ENCODE assay signal across 1 cellular context in genomic region chr2:235501663-235502009, GRCh38.
A peak's percentile ranks its signal among the peaks of the same experiment; 100 is the strongest.
TF ChIP-seq lines count a peak whose summit lies in the region.

No MANE protein-coding gene starts in this region.

TF ChIP-seq in K562, 482 proteins besides CTCF, POLR2A, EP300 and RAD21 (continued from another document):
- TF ChIP-seq ZNF592 (IDR thresholded peaks at IDR 0.05) (no peak), SMARCE1 (IDR thresholded peaks at IDR 0.05) (peak; percentile 5; the same call in 1 of the 2 replicates), NR2C1 (IDR thresholded peaks at IDR 0.05) (no peak), NR2C1 (tag; IDR thresholded peaks at IDR 0.05) (no peak), RBM22 (IDR thresholded peaks at IDR 0.05; ENCODE audit: low read depth, low read length, poor library complexity, severe bottlenecking) (no peak), ZNF764 (CRISPR knock-in tag; IDR thresholded peaks at IDR 0.05; ENCODE audit: low read depth) (no peak), ZNF282 (CRISPR knock-in tag; IDR thresholded peaks at IDR 0.05) (no peak), HEY1 (CRISPR knock-in tag; IDR thresholded peaks at IDR 0.05; ENCODE audit: borderline replicate concordance) (no peak), SMARCA4 (IDR thresholded peaks at IDR 0.05) (no peak), NONO (IDR thresholded peaks at IDR 0.05; ENCODE audit: low read depth in 2 of 2, low read length in 1 of 2) (no peak), MAFG (tag; conservative IDR thresholded peaks at IDR 0.05) (no peak), SMARCB1 (IDR thresholded peaks at IDR 0.05; ENCODE audit: insufficient read length, low read depth) (no peak), DPF2 (IDR thresholded peaks at IDR 0.05) (peak; percentile 29; the same call in 1 of the 2 replicates)
- TF ChIP-seq, protein P1, sequence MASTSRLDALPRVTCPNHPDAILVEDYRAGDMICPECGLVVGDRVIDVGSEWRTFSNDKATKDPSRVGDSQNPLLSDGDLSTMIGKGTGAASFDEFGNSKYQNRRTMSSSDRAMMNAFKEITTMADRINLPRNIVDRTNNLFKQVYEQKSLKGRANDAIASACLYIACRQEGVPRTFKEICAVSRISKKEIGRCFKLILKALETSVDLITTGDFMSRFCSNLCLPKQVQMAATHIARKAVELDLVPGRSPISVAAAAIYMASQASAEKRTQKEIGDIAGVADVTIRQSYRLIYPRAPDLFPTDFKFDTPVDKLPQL (IDR thresholded peaks at IDR 0.05; ENCODE audit: extremely low read depth, insufficient read length): no peak
- TF ChIP-seq, protein P2, sequence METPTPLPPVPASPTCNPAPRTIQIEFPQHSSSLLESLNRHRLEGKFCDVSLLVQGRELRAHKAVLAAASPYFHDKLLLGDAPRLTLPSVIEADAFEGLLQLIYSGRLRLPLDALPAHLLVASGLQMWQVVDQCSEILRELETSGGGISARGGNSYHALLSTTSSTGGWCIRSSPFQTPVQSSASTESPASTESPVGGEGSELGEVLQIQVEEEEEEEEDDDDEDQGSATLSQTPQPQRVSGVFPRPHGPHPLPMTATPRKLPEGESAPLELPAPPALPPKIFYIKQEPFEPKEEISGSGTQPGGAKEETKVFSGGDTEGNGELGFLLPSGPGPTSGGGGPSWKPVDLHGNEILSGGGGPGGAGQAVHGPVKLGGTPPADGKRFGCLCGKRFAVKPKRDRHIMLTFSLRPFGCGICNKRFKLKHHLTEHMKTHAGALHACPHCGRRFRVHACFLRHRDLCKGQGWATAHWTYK (CRISPR knock-in tag; IDR thresholded peaks at IDR 0.05): no peak
